ENCODE assay signal across 8 cellular contexts in the genomic region with DNA sequence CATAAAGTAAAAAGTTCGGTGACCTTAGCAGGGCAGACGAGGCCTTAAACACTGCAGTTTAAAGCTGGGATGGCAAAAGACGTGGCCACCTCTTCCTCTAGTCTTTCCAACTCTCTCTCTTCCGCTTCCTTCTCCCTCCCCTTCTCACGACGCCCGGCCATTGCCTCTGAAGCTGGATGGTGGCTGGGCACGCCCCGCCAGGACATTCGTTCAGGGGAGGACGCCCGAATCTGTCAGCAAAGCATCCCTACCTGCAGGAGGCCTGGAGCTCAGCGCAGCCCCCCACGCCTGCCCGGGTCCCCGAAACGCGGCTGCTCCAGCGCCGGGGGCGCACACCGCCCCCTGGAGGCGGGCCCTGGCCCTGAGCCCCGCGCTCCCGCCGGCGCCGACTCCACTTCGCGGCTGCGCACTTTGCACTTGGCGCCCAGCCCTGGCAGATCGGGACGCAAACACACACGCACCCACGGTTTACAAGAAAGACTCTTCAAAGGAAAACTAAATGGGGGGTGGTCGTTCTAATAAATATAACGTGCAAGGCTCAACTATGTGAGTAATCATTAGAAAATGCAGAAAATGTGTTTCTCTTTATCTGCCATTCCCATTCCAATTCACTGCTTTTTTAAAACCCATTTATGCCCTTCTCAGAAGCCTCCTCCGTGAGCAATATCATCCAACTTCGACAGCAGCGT. TPM values are rescaled to one million over a fixed set of nuclear protein-coding genes. Genes with fewer than 3 reads are reported as not detected.
DNase-seq lines count a peak whose midpoint lies in the region; ATAC-seq and TF ChIP-seq lines count a peak whose summit lies in the region.

No MANE protein-coding gene starts in this region.

- H3K36me3 Mint-ChIP-seq in CD4-positive, alpha-beta memory T cell: no peaks in the 10 kb centered on the region

- H3K27me3 ChIP-seq in CD4-positive, alpha-beta memory T cell (ENCODE audit: insufficient read depth, low read length): no peaks in the 10 kb centered on the region
- H3K27me3 ChIP-seq in HUES64 (ENCODE audit: insufficient read depth, low read length) (peaks cover 27% of the 10 kb centered on the region), layer of hippocampus (ENCODE audit: control insufficient read depth, insufficient read depth, low read length) (no peaks in the 10 kb centered on the region), Karpas-422 (ENCODE audit: low read length) (no peaks in the 10 kb centered on the region)

- ATAC-seq in HG02870 (IDR thresholded peaks at IDR 0.05; ENCODE audit: unreplicated experiment): no peak

- peak overlapping the region; percentile 42 to 60 for H3K4me3 ChIP-seq in CD4-positive, alpha-beta memory T cell (ENCODE audit: low read length in 2 of 2)
- H3K4me3 ChIP-seq in HUES64 (ENCODE audit: low read length) (peak overlapping the region; percentile 65), choroid plexus epithelial cell (ENCODE audit: low read depth, low read length) (peak overlapping the region; percentile 74), Karpas-422 (ENCODE audit: low read length) (no peak overlapping the region)

- H3K27ac ChIP-seq in CD4-positive, alpha-beta memory T cell (ENCODE audit: low read depth, low read length): peak overlapping the region; percentile 44
- H3K27ac ChIP-seq in HUES64 (ENCODE audit: low read depth, low read length) (no peak overlapping the region), layer of hippocampus (ENCODE audit: low read depth, low read length) (peak overlapping the region; percentile 81), Karpas-422 (ENCODE audit: low read length) (no peak overlapping the region)

- H3K9me3 ChIP-seq in CD4-positive, alpha-beta memory T cell (ENCODE audit: control insufficient read depth in 1 of 2, low read length in 2 of 2): no peaks in the 10 kb centered on the region
- no peaks in the 10 kb centered on the region for H3K9me3 ChIP-seq in HUES64 (ENCODE audit: insufficient read depth, low read depth, low read length)
- H3K9me3 ChIP-seq in Karpas-422 (ENCODE audit: low read length): no peaks in the 10 kb centered on the region

- POLR2A ChIA-PET in CD4-positive, alpha-beta memory T cell (lab: Charles Lee; ENCODE audit: partially characterized antibody): interaction anchor here (0.8 to 8.1 kb wide), 5 partner anchors 18 to 1210 kb away, joined by 3 to 139 read pairs (median 7); partner anchors contain the start of gene WRNIP1

- peak overlapping the region; percentile 84 to 91 (median 89) for H3K4me3 Mint-ChIP-seq in CD4-positive, alpha-beta memory T cell

- peaks cover 0 to 4% (median 0%) of the 10 kb centered on the region in 8 donors for H3K9me3 Mint-ChIP-seq in CD4-positive, alpha-beta memory T cell

- WGBS in HUES64: 93% methylated on average over 40 of the region's 42 CpGs

- intact Hi-C loops in CD4-positive, alpha-beta memory T cell (cut with micrococcal nuclease): loop anchor here (1.0 kb wide), 1 partner anchor 31 kb away; no protein-coding TSS in a partner anchor

- no peaks in the 10 kb centered on the region for H3K79me2 ChIP-seq in Karpas-422 (ENCODE audit: low read length)

- no peaks in the 10 kb centered on the region for H3K36me3 ChIP-seq in CD4-positive, alpha-beta memory T cell (ENCODE audit: insufficient read depth, low read length)
- H3K36me3 ChIP-seq in HUES64 (ENCODE audit: insufficient read depth, low read length) (no peaks in the 10 kb centered on the region), Karpas-422 (ENCODE audit: insufficient read depth, low read length) (no peaks in the 10 kb centered on the region)

- H3K4me1 Mint-ChIP-seq in CD4-positive, alpha-beta memory T cell: peaks cover 12 to 41% (median 23%) of the 10 kb centered on the region in 4 donors

- peak; percentile 47 for TF ChIP-seq CTCF in choroid plexus epithelial cell (conservative IDR thresholded peaks at IDR 0.05; ENCODE audit: low read depth, low read length)

- H3K4me1 ChIP-seq in CD4-positive, alpha-beta memory T cell (ENCODE audit: insufficient read depth, low read length): peaks cover 27% of the 10 kb centered on the region
- H3K4me1 ChIP-seq in HUES64 (ENCODE audit: insufficient read depth, low read length) (no peaks in the 10 kb centered on the region; the same call in 1 of the 2 replicates), Karpas-422 (ENCODE audit: low read length) (no peaks in the 10 kb centered on the region)

- no peak overlapping the region for H2AFZ ChIP-seq in Karpas-422 (ENCODE audit: low read length)

- H4K20me1 ChIP-seq in Karpas-422 (ENCODE audit: insufficient read depth, low read depth, low read length): no peaks in the 10 kb centered on the region

- peaks cover 4 to 8% of the 10 kb centered on the region in 2 donors for H3K27me3 Mint-ChIP-seq in CD4-positive, alpha-beta memory T cell

- no peak overlapping the region for H3K4me2 ChIP-seq in Karpas-422 (ENCODE audit: low read depth, low read length, poor library complexity, severe bottlenecking)

- H3K9ac ChIP-seq in HUES64 (ENCODE audit: low read depth, low read length) (peak overlapping the region; percentile 38; the same call in 1 of the 2 replicates), Karpas-422 (ENCODE audit: low read length) (no peak overlapping the region)

- no peaks in the 10 kb centered on the region for H3K9me2 ChIP-seq in Karpas-422 (replicated peaks; ENCODE audit: insufficient read depth, low read length)

- DNase-seq in CD4-positive, alpha-beta memory T cell: peak; percentile 58 to 78 (median 72)
- peak; percentile 57 to 65 for DNase-seq in activated CD4-positive, alpha-beta T cell treated with anti-CD3 and anti-CD28 coated beads for 4 hours
- DNase-seq in choroid plexus epithelial cell (ENCODE audit: low read depth) (peak; percentile 58), Karpas-422 (no peak)
- DNase-seq in stimulated activated CD4-positive, alpha-beta T cell treated with anti-CD3 and anti-CD28 coated beads, Interleukin-2, amount 100 ng/mL, for 4 hours (ENCODE audit: low read depth): peak; percentile 70

- H3K27ac Mint-ChIP-seq in CD4-positive, alpha-beta memory T cell: peak overlapping the region; percentile 14 to 92 (median 85)

- CTCF ChIA-PET in CD4-positive, alpha-beta memory T cell (lab: Charles Lee; ENCODE audit: partially characterized antibody): interaction anchor here (0.8 to 23.1 kb wide), 11 partner anchors 9 to 32 kb away, joined by 4 to 688 read pairs (median 5); no protein-coding TSS in a partner anchor

RNA-seq across cellular contexts. Expression of gene FOXC1, which starts 54.7 kb away (rescaled TPM):
- total RNA-seq in CD4-positive, alpha-beta memory T cell: not detected
- not detected for polyA plus RNA-seq in CD4-positive, alpha-beta memory T cell
- 2.2 TPM for polyA plus RNA-seq in HUES64 (2013, experiment 1 of 2)
- polyA plus RNA-seq in HUES64 (2013, experiment 2 of 2): 3.5 TPM
- not detected in 2 replicates for total RNA-seq in Karpas-422 (2014; rRNA removed; shearing (Covaris generic); ENCODE audit: low replicate concordance)

Comparison
In these comparisons a context has a peak if more than half of its experiments do, and no peak if none do; other contexts are left out.
1. H3K27ac ChIP-seq: peak in CD4-positive, alpha-beta memory T cell (single experiment) and layer of hippocampus (single experiment); none in HUES64 (single experiment) and Karpas-422 (single experiment).